11 cellular contexts compared by ENCODE assay signal in genomic region chr11:115126515-115127208, GRCh38.
DNase-seq lines count a peak whose midpoint lies in the region; ATAC-seq lines count a peak whose summit lies in the region.
"Had no signal": no experiment of that assay in that cellular context is flagged by ENCODE, and none has a peak within 500 bp of the region (broad histone marks: within the 10 kb centered on the region; RNA-seq: fewer than 3 reads in every experiment).

No MANE protein-coding gene starts in this region.

- DNase-seq in Daoy (ENCODE audit: low read depth) = peak; percentile 23
- peak; percentile 16 for DNase-seq in GM19238 (ENCODE audit: insufficient read length, low spot score)
- DNase-seq in activated CD4-positive, alpha-beta T cell treated with anti-CD3 and anti-CD28 coated beads for 4 hours = no peak
- no peak for DNase-seq in NCI-H2227 (lab: John Stamatoyannopoulos, UW; ENCODE audit: unreplicated experiment)
- no peak for DNase-seq in stimulated activated CD4-positive, alpha-beta T cell treated with anti-CD3 and anti-CD28 coated beads, Interleukin-2, amount 100 ng/mL, for 48 hours
- DNase-seq in activated T-cell treated with anti-CD3 and anti-CD28 coated beads, Interleukin-2, amount 50 U/mL, for 48 hours = no peak
- DNase-seq: body of pancreas, NCI-H2081 treated with DMSO at 0.1 percent for 48 hours had no signal

- ATAC-seq in HG02678 (IDR thresholded peaks at IDR 0.05; ENCODE audit: unreplicated experiment) = peak; percentile 73
- peak; percentile 63 for ATAC-seq in HG03469 (IDR thresholded peaks at IDR 0.05; ENCODE audit: unreplicated experiment)
- ATAC-seq: body of pancreas, HepG2 had no signal

Comparison
In these comparisons a context has a peak if more than half of its experiments do, and no peak if none do; other contexts are left out.
1. DNase-seq: peak in Daoy (single experiment) and GM19238 (single experiment); none in activated CD4-positive, alpha-beta T cell treated with anti-CD3 and anti-CD28 coated beads for 4 hours (0 of 2), NCI-H2227 (single experiment), stimulated activated CD4-positive, alpha-beta T cell treated with anti-CD3 and anti-CD28 coated beads, Interleukin-2, amount 100 ng/mL, for 48 hours (0 of 2) and activated T-cell treated with anti-CD3 and anti-CD28 coated beads, Interleukin-2, amount 50 U/mL, for 48 hours (0 of 2).